In genomic region chr15:84983711-84984110, GRCh38 we compare ENCODE assay signal across 1 cellular context.
TF ChIP-seq lines count a peak whose summit lies in the region.

No MANE protein-coding gene starts in this region.

TF ChIP-seq in SK-N-SH, 30 proteins besides CTCF, POLR2A, EP300 and RAD21 (continued from another document):
- TF ChIP-seq, protein P1, sequence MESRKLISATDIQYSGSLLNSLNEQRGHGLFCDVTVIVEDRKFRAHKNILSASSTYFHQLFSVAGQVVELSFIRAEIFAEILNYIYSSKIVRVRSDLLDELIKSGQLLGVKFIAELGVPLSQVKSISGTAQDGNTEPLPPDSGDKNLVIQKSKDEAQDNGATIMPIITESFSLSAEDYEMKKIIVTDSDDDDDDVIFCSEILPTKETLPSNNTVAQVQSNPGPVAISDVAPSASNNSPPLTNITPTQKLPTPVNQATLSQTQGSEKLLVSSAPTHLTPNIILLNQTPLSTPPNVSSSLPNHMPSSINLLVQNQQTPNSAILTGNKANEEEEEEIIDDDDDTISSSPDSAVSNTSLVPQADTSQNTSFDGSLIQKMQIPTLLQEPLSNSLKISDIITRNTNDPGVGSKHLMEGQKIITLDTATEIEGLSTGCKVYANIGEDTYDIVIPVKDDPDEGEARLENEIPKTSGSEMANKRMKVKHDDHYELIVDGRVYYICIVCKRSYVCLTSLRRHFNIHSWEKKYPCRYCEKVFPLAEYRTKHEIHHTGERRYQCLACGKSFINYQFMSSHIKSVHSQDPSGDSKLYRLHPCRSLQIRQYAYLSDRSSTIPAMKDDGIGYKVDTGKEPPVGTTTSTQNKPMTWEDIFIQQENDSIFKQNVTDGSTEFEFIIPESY (IDR thresholded peaks at IDR 0.05; ENCODE audit: borderline replicate concordance, low read depth), result no peak
- TF ChIP-seq USF2 (IDR thresholded peaks at IDR 0.05; ENCODE audit: borderline replicate concordance, low read depth, low read length) (no peak), RFX5 (IDR thresholded peaks at IDR 0.05; ENCODE audit: low read length) (no peak), TAF1 (IDR thresholded peaks at IDR 0.05; ENCODE audit: borderline replicate concordance, low read depth, low read length) (no peak), REST (IDR thresholded peaks at IDR 0.05; ENCODE audit: low read depth, low read length) (no peak), SMC3 (IDR thresholded peaks at IDR 0.05; ENCODE audit: low read depth, low read length) (no peak), ELF1 (IDR thresholded peaks at IDR 0.05) (no peak), NRF1 (IDR thresholded peaks at IDR 0.05; ENCODE audit: low read depth, low read length) (no peak)
- TF ChIP-seq, protein P2, sequence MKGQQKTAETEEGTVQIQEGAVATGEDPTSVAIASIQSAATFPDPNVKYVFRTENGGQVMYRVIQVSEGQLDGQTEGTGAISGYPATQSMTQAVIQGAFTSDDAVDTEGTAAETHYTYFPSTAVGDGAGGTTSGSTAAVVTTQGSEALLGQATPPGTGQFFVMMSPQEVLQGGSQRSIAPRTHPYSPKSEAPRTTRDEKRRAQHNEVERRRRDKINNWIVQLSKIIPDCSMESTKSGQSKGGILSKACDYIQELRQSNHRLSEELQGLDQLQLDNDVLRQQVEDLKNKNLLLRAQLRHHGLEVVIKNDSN (IDR thresholded peaks at IDR 0.05; ENCODE audit: borderline replicate concordance, low read depth), result no peak
